ENCODE assay signal across 13 cellular contexts in the genomic region with DNA sequence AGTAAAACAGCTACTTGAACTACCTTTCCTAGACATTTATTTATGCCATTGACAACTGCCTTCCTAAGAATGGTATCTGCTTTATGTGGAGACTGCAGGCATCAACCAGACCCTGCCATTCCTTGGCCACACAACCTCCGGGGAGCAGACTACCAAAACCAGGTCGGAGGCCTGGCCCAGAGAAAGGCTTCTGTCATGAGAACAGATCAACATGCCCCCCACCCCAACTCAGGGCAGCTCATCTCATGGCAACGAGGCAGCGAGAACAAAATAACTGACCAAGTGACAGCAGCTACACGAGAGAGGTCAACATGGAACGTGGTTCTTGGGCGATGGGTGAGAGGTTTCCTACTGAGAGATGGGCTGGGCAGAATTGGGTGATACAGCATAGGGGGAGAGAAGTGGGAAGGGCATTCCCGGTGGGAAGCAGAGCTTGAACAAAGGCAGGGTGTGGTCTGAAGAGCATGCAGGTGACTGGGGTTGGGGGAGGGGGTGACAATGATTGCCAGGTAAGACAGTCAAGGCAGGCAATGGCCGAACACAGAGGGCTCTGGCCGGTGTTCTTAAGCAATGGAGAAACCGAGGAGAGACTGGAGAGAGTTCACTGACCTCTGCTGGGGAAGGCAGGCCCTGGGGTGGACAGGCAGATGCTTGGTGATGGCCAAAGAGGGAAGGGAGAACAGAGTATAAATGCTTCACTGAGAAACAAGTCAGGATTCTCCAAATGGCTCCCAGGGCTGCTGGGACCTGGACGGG. TPM values are rescaled to one million over a fixed set of nuclear protein-coding genes. Genes with fewer than 3 reads are reported as not detected.
DNase-seq lines count a peak whose midpoint lies in the region; ATAC-seq, FAIRE-seq and TF ChIP-seq lines count a peak whose summit lies in the region.
"Had no signal": no experiment of that assay in that cellular context is flagged by ENCODE, and none has a peak within 500 bp of the region (broad histone marks: within the 10 kb centered on the region; RNA-seq: fewer than 3 reads in every experiment).

No MANE protein-coding gene starts in this region.

- H3K4me2 ChIP-seq in OCI-LY3 (ENCODE audit: low read length) (peak overlapping the region; percentile 91), HepG2 (ENCODE audit: low read depth, low read length) (peak overlapping the region; percentile 71)

- no peak for ATAC-seq in HepG2

- no peak overlapping the region for H3K4me3 Mint-ChIP-seq in MCF 10A (ENCODE audit: unreplicated experiment)
- H3K4me3 Mint-ChIP-seq: dendritic cell treated with granulocyte-macrophage colony-stimulating factor and Interleukin-4, amounts not matched to agents 40 ng/mL and 50 ng/mL, for 4 days had no signal

- POLR2A ChIA-PET in MCF 10A (lab: Yijun Ruan, JAX) = interaction anchor here (1.2 kb wide), 2 partner anchors 9 to 250 kb away, joined by 3 read pairs; no protein-coding TSS in a partner anchor
- POLR2A ChIA-PET in HepG2 (lab: Yijun Ruan, JAX) = interaction anchor here (1.2 to 2.1 kb wide), 3 partner anchors 12 to 40 kb away, joined by 4 to 16 read pairs (median 6); partner anchors contain the start of gene CCDC12

- peak overlapping the region; percentile 74 for H3K9ac ChIP-seq in OCI-LY3 (ENCODE audit: low read length)
- peak overlapping the region; percentile 45 for H3K9ac ChIP-seq in HepG2 (ENCODE audit: insufficient read depth, low read depth, low read length)

- peaks cover 61% of the 10 kb centered on the region for H3K36me3 ChIP-seq in OCI-LY3 (replicated peaks; ENCODE audit: low read depth, low read length)
- peaks cover 8 to 49% of the 10 kb centered on the region in 2 experiments for H3K36me3 ChIP-seq in HepG2 (replicated peaks in 1 of 2; ENCODE audit: control insufficient read depth in 1 of 2, insufficient read depth in 2 of 2, low read length in 2 of 2)
- peaks cover 0 to 2% of the 10 kb centered on the region in 2 donors for H3K36me3 ChIP-seq in small intestine (ENCODE audit: control insufficient read depth in 2 of 2, insufficient read depth in 2 of 2, low read length in 2 of 2)

- no peaks in the 10 kb centered on the region for H3K27me3 Mint-ChIP-seq in MCF 10A (ENCODE audit: insufficient read depth, unreplicated experiment)
- H3K27me3 Mint-ChIP-seq: dendritic cell treated with granulocyte-macrophage colony-stimulating factor and Interleukin-4, amounts not matched to agents 40 ng/mL and 50 ng/mL, for 4 days had no signal

- no peak for TF ChIP-seq RAD21 in HepG2 (CRISPR knock-in tag; IDR thresholded peaks at IDR 0.05)

- WGBS in HepG2 (ENCODE audit: low lambda C conversion rate) = 82% methylated on average over 12 of the region's 12 CpGs
- WGBS in small intestine, 3 donors = 59 to 74% (median 70%) methylated on average over 12 of the region's 12 CpGs

- H3K27me3 ChIP-seq in OCI-LY3 (ENCODE audit: low read depth, low read length) (no peaks in the 10 kb centered on the region), HepG2 (ENCODE audit: control insufficient read depth in 1 of 2, insufficient read depth in 2 of 2, low read length in 2 of 2) (no peaks in the 10 kb centered on the region), small intestine (ENCODE audit: control insufficient read depth in 2 of 2, insufficient read depth in 2 of 2, low read length in 2 of 2) (no peaks in the 10 kb centered on the region)

- peak; percentile 30 for FAIRE-seq in HepG2 (lab: Jason Lieb, UNC)
- no peak for FAIRE-seq in small intestine (lab: Jason Lieb, UNC)

- H3K4me1 Mint-ChIP-seq in MCF 10A (ENCODE audit: insufficient read depth, unreplicated experiment) = peaks cover 52% of the 10 kb centered on the region

- no peaks in the 10 kb centered on the region for H3K9me3 Mint-ChIP-seq in MCF 10A (ENCODE audit: unreplicated experiment)
- H3K9me3 Mint-ChIP-seq: dendritic cell treated with granulocyte-macrophage colony-stimulating factor and Interleukin-4, amounts not matched to agents 40 ng/mL and 50 ng/mL, for 4 days had no signal

- TF ChIP-seq EP300 in HepG2 (IDR thresholded peaks at IDR 0.05; ENCODE audit: low read depth in 2 of 2, low read length in 2 of 2) = no peak
- TF ChIP-seq EP300 in HepG2 (CRISPR knock-in tag; IDR thresholded peaks at IDR 0.05; ENCODE audit: borderline replicate concordance) = no peak

- TF ChIP-seq POLR2A in HepG2 (IDR thresholded peaks at IDR 0.05; ENCODE audit: insufficient read depth in 1 of 2, low read depth in 2 of 2, low read length in 2 of 2) = no peak

- H3K36me3 Mint-ChIP-seq in MCF 10A (ENCODE audit: insufficient read depth, unreplicated experiment) = peaks cover 38% of the 10 kb centered on the region

- no TSS peak for BruUV-seq in MCF 10A (replicated peaks; lab: Mats Ljungman, UMichigan)
- no TSS peak for BruUV-seq in HepG2 (replicated peaks; lab: Mats Ljungman, UMichigan)

- peak overlapping the region; percentile 70 for H3K27ac Mint-ChIP-seq in MCF 10A (ENCODE audit: low read depth, unreplicated experiment)
- H3K27ac Mint-ChIP-seq: dendritic cell treated with granulocyte-macrophage colony-stimulating factor and Interleukin-4, amounts not matched to agents 40 ng/mL and 50 ng/mL, for 4 days had no signal

- H4K20me1 ChIP-seq in OCI-LY3 (ENCODE audit: insufficient read depth, low read length) (peaks cover 25% of the 10 kb centered on the region), HepG2 (ENCODE audit: insufficient read depth, low read length) (peaks cover 17% of the 10 kb centered on the region)

- in situ Hi-C loops in HepG2 (cut with HindIII; ENCODE audit: extremely low pct_ligation_motif_present, low pct_unique_long_range_greater_than_20kb) = no loop called here

- H2AFZ ChIP-seq in OCI-LY3 (ENCODE audit: low read depth, low read length) (no peak overlapping the region), HepG2 (ENCODE audit: low read length) (no peak overlapping the region)

- H3K27ac ChIP-seq in OCI-LY3 (ENCODE audit: low read length) (peak overlapping the region; percentile 85), HepG2 (ENCODE audit: extremely low read length, insufficient read depth, low read length) (peak overlapping the region; percentile 73), small intestine (ENCODE audit: low read depth in 1 of 2, low read length in 1 of 2) (peak overlapping the region; percentile 88 to 99)

- intact Hi-C loops in MCF 10A (cut with micrococcal nuclease) = no loop called here
- intact Hi-C loops in HepG2 (cut with micrococcal nuclease; ENCODE audit: unreplicated experiment) = no loop called here

- H3K4me3 ChIP-seq in OCI-LY3 (ENCODE audit: low read length) (peak overlapping the region; percentile 68), HepG2 (replicated peaks in 1 of 3; ENCODE audit: insufficient read depth in 1 of 3, low read depth in 2 of 3, low read length in 3 of 3) (peak overlapping the region in 1 of 3 experiments; percentile 17; a peak in 1 of 6 replicates), small intestine (ENCODE audit: low read depth in 1 of 2, low read length in 2 of 2) (no peak overlapping the region)
- H3K4me3 ChIP-seq: thoracic aorta had no signal

- TF ChIP-seq CTCF in OCI-LY3 (IDR thresholded peaks at IDR 0.05; ENCODE audit: low read depth, low read length) (no peak), MCF 10A (IDR thresholded peaks at IDR 0.05; ENCODE audit: unreplicated experiment) (no peak), HepG2 (CRISPR knock-in tag; IDR thresholded peaks at IDR 0.05) (no peak)

- H3K79me2 ChIP-seq in OCI-LY3 (ENCODE audit: low read length) (peaks cover 97% of the 10 kb centered on the region), HepG2 (ENCODE audit: insufficient read depth, low read length) (peaks cover 68% of the 10 kb centered on the region)

- CTCF ChIA-PET in MCF 10A (lab: Yijun Ruan, JAX) (interaction anchor here (1.3 kb wide), 1 partner anchor 19 kb away, joined by 3 read pairs; no protein-coding TSS in a partner anchor), HepG2 (lab: Yijun Ruan, JAX; ENCODE audit: low intra/inter-chr PET ratio, low total read pairs) (no interaction called here)

- H3K4me1 ChIP-seq in OCI-LY3 (ENCODE audit: low read length) = peaks cover 76% of the 10 kb centered on the region
- H3K4me1 ChIP-seq in HepG2 (ENCODE audit: insufficient read depth, low read length) = peaks cover 94% of the 10 kb centered on the region
- H3K4me1 ChIP-seq in small intestine (ENCODE audit: control insufficient read depth in 2 of 2, insufficient read depth in 1 of 2, low read depth in 1 of 2, low read length in 1 of 2) = peaks cover 37 to 47% of the 10 kb centered on the region in 2 donors

- no peaks in the 10 kb centered on the region for H3K9me3 ChIP-seq in OCI-LY3 (ENCODE audit: insufficient read depth, low read length)
- H3K9me3 ChIP-seq in HepG2 (ENCODE audit: low read length) = no peaks in the 10 kb centered on the region
- no peaks in the 10 kb centered on the region for H3K9me3 ChIP-seq in small intestine (ENCODE audit: control insufficient read depth, low read depth)
- H3K9me3 ChIP-seq: thoracic aorta had no signal

- DNase-seq in MCF 10A (ENCODE audit: unreplicated experiment) (no peak), HepG2 (ENCODE audit: low spot score) (no peak), small intestine (no peak), NCI-H82 (lab: John Stamatoyannopoulos, UW) (no peak), MV-4-11 (lab: John Stamatoyannopoulos, UW) (no peak), NCI-H524 treated with DMSO at 0.1 percent for 48 hours (lab: John Stamatoyannopoulos, UW) (no peak)
- DNase-seq in stimulated activated CD8-positive, alpha-beta memory T cell treated with anti-CD3 and anti-CD28 coated beads, Interleukin-4, amount 100 ng/mL, for 48 hours = no peak
- DNase-seq: head of caudate nucleus; NCI-H1105; stimulated activated CD4-positive, alpha-beta T cell treated with anti-CD3 and anti-CD28 coated beads, Interleukin-2, amount 100 ng/mL, for 48 hours had no signal

RNA-seq across cellular contexts. Expression of gene CCDC12, which starts 33.9 kb away (rescaled TPM):
- total RNA-seq in MCF 10A (2022) (43.9 and 45.9 TPM in 2 replicates), HepG2 (2016; rRNA removed; fragmentation: Illumina TruSeq; extraction: Trizol) (49.5 and 55.2 TPM in 2 replicates)
- total RNA-seq in HepG2 (2016; cell fraction: cytosol; rRNA removed; fragmentation: Illumina TruSeq; extraction: Trizol; ENCODE audit: low read depth) = 28.7 and 32.4 TPM in 2 replicates
- total RNA-seq in HepG2 (2016; cell fraction: insoluble cytoplasmic fraction; rRNA removed; fragmentation: Illumina TruSeq; extraction: Trizol) = 52.2 and 56.9 TPM in 2 replicates
- total RNA-seq in HepG2 (2016; cell fraction: membrane; rRNA removed; fragmentation: Illumina TruSeq; extraction: Trizol) = 27.1 and 29.7 TPM in 2 replicates
- 28.6 and 32.0 TPM in 2 replicates for total RNA-seq in HepG2 (2016; cell fraction: nucleus; rRNA removed; fragmentation: Illumina TruSeq; extraction: Trizol)
- polyA plus RNA-seq in HepG2 (2011; rRNA removed) (28.9 and 30.1 TPM in 2 replicates), small intestine (10 to 100 TPM; 73.3 to 84.5 (median 78.6) TPM)
- 32.7 and 35.6 TPM in 2 replicates for polyA plus RNA-seq in HepG2 (2011; cell fraction: cytosol; rRNA removed)
- 40.0 and 40.6 TPM in 2 replicates for polyA plus RNA-seq in HepG2 (2011; cell fraction: nucleus; rRNA removed)
- 26.3 and 31.7 TPM in 2 replicates for polyA plus RNA-seq in HepG2 (2012)
- polyA plus RNA-seq in HepG2 (2016; cell fraction: cytosol; fragmentation: Illumina TruSeq; extraction: Trizol; ENCODE audit: low read depth) = 14.7 and 15.4 TPM in 2 replicates
- 73.4 and 79.9 TPM in 2 replicates for polyA plus RNA-seq in HepG2 (2016; cell fraction: insoluble cytoplasmic fraction; fragmentation: Illumina TruSeq; extraction: Trizol; ENCODE audit: low read depth)
- polyA plus RNA-seq in HepG2 (2016; cell fraction: membrane; fragmentation: Illumina TruSeq; extraction: Trizol; ENCODE audit: low read depth) = 18.7 and 18.8 TPM in 2 replicates
- polyA plus RNA-seq in HepG2 (2016; cell fraction: nucleus; fragmentation: Illumina TruSeq; extraction: Trizol; ENCODE audit: insufficient read depth, low read depth) = 55.2 TPM in 2 replicates
- 53.2 and 59.2 TPM in 2 replicates for polyA minus RNA-seq in HepG2 (2011; rRNA and poly(A)+ RNA removed; ENCODE audit: low replicate concordance)
- polyA minus RNA-seq in HepG2 (2011; cell fraction: cytosol; rRNA and poly(A)+ RNA removed) = 9.3 and 12.2 TPM in 2 replicates
- 41.3 and 55.9 TPM in 2 replicates for polyA minus RNA-seq in HepG2 (2011; cell fraction: nucleus; rRNA and poly(A)+ RNA removed)

RNA-seq across cellular contexts. Expression of gene NBEAL2, which starts 36.8 kb away (rescaled TPM):
- total RNA-seq in MCF 10A (2022) (14.2 and 20.2 TPM in 2 replicates), HepG2 (2016; rRNA removed; fragmentation: Illumina TruSeq; extraction: Trizol) (6.0 and 9.7 TPM in 2 replicates)
- 1.8 and 2.7 TPM in 2 replicates for total RNA-seq in HepG2 (2016; cell fraction: cytosol; rRNA removed; fragmentation: Illumina TruSeq; extraction: Trizol; ENCODE audit: low read depth)
- total RNA-seq in HepG2 (2016; cell fraction: insoluble cytoplasmic fraction; rRNA removed; fragmentation: Illumina TruSeq; extraction: Trizol) = 6.0 and 8.3 TPM in 2 replicates
- total RNA-seq in HepG2 (2016; cell fraction: membrane; rRNA removed; fragmentation: Illumina TruSeq; extraction: Trizol) = 4.1 and 4.3 TPM in 2 replicates
- 14.8 and 19.9 TPM in 2 replicates for total RNA-seq in HepG2 (2016; cell fraction: nucleus; rRNA removed; fragmentation: Illumina TruSeq; extraction: Trizol)
- polyA plus RNA-seq in HepG2 (2011; rRNA removed) (12.4 and 15.8 TPM in 2 replicates), small intestine (10 to 100 TPM; 32.7 to 55.9 (median 50.5) TPM)
- polyA plus RNA-seq in HepG2 (2011; cell fraction: cytosol; rRNA removed) = 3.6 and 4.9 TPM in 2 replicates
- polyA plus RNA-seq in HepG2 (2011; cell fraction: nucleus; rRNA removed) = 222 and 246 TPM in 2 replicates
- polyA plus RNA-seq in HepG2 (2012) = 7.9 and 16.7 TPM in 2 replicates
- polyA plus RNA-seq in HepG2 (2016; cell fraction: cytosol; fragmentation: Illumina TruSeq; extraction: Trizol; ENCODE audit: low read depth) = 0.67 and 0.80 TPM in 2 replicates
- polyA plus RNA-seq in HepG2 (2016; cell fraction: insoluble cytoplasmic fraction; fragmentation: Illumina TruSeq; extraction: Trizol; ENCODE audit: low read depth) = 6.4 and 7.7 TPM in 2 replicates
- polyA plus RNA-seq in HepG2 (2016; cell fraction: membrane; fragmentation: Illumina TruSeq; extraction: Trizol; ENCODE audit: low read depth) = 1.5 and 1.8 TPM in 2 replicates
- 69.9 and 76.5 TPM in 2 replicates for polyA plus RNA-seq in HepG2 (2016; cell fraction: nucleus; fragmentation: Illumina TruSeq; extraction: Trizol; ENCODE audit: insufficient read depth, low read depth)
- 8.9 and 19.6 TPM in 2 replicates for polyA minus RNA-seq in HepG2 (2011; rRNA and poly(A)+ RNA removed; ENCODE audit: low replicate concordance)
- 2.9 and 3.9 TPM in 2 replicates for polyA minus RNA-seq in HepG2 (2011; cell fraction: cytosol; rRNA and poly(A)+ RNA removed)
- 18.7 and 21.3 TPM in 2 replicates for polyA minus RNA-seq in HepG2 (2011; cell fraction: nucleus; rRNA and poly(A)+ RNA removed)
